In the genomic region with DNA sequence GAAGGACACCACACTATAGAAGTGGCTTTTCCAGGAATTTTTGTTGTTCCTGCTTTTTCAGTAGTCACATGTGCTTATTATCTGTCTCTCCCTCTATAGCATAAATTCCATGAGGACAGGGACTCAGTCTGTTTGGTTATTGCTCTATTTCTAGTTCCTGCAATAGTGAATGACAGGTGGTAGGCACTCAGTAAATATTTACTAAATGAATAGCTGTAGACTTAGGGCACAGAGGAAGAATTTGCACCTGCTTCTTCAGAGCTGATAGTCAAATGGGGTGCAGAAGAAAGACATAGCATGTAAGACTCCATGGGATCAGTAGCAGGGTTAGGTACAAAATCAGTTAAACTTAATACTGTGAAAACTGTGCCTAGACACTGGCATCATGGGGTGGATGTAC, we compare ENCODE assay signal across 1 cellular context.
TF ChIP-seq lines count a peak whose summit lies in the region.

No MANE protein-coding gene starts in this region.

TF ChIP-seq in GM23338, 12 proteins besides CTCF, POLR2A, EP300 and RAD21 (continued from another document):
- TF ChIP-seq ZNF462 (CRISPR knock-in tag; IDR thresholded peaks at IDR 0.05), result no peak
- TF ChIP-seq CREB1 (CRISPR knock-in tag; IDR thresholded peaks at IDR 0.05; ENCODE audit: low read depth), result no peak
- TF ChIP-seq EZH2phosphoT487 (IDR thresholded peaks at IDR 0.05; ENCODE audit: unreplicated experiment), result no peak
- no peak for TF ChIP-seq JUNB (IDR thresholded peaks at IDR 0.05; ENCODE audit: unreplicated experiment)
